ENCODE assay signal across 16 cellular contexts in genomic region chr14:69671365-69672050, GRCh38.
A peak's percentile ranks its signal among the peaks of the same experiment; 100 is the strongest.
DNase-seq lines count a peak whose midpoint lies in the region; ATAC-seq, FAIRE-seq and TF ChIP-seq lines count a peak whose summit lies in the region.
"Had no signal": no experiment of that assay in that cellular context is flagged by ENCODE, and none has a peak within 500 bp of the region (broad histone marks: within the 10 kb centered on the region; RNA-seq: fewer than 3 reads in every experiment).

No MANE protein-coding gene starts in this region.

- H3K4me1 Mint-ChIP-seq in activated T-cell treated with anti-CD3 and anti-CD28 coated beads, Interleukin-2, amount 50 U/mL, for 72 hours (ENCODE audit: low read depth) = peaks cover 99% of the 10 kb centered on the region
- peaks cover 95% of the 10 kb centered on the region for H3K4me1 Mint-ChIP-seq in activated T-cell treated with anti-CD3 and anti-CD28 coated beads, Interleukin-2, amount 50 U/mL, for 4 hours (ENCODE audit: low read depth)
- peaks cover 98% of the 10 kb centered on the region for H3K4me1 Mint-ChIP-seq in dendritic cell treated with granulocyte-macrophage colony-stimulating factor and Interleukin-4, amounts not matched to agents 40 ng/mL and 50 ng/mL, for 4 days (ENCODE audit: low read depth)

- H3K4me3 ChIP-seq in spleen (no peak overlapping the region), vagina (no peak overlapping the region)
- H3K4me3 ChIP-seq: gastrocnemius medialis, K562 had no signal

- peak overlapping the region; percentile 84 for H3K27ac Mint-ChIP-seq in activated T-cell treated with anti-CD3 and anti-CD28 coated beads, Interleukin-2, amount 50 U/mL, for 72 hours
- peak overlapping the region; percentile 56 for H3K27ac Mint-ChIP-seq in dendritic cell treated with granulocyte-macrophage colony-stimulating factor and Interleukin-4, amounts not matched to agents 40 ng/mL and 50 ng/mL, for 4 days

- H3K36me3 ChIP-seq in spleen (peaks cover 0 to 14% (median 0%) of the 10 kb centered on the region in 6 donors), vagina (no peaks in the 10 kb centered on the region)
- H3K36me3 ChIP-seq: gastrocnemius medialis had no signal

- no peak for TF ChIP-seq POLR2A in spleen (IDR thresholded peaks at IDR 0.05)
- no peak for TF ChIP-seq POLR2A in vagina (IDR thresholded peaks at IDR 0.05)

- intact Hi-C loops in dendritic cell treated with granulocyte-macrophage colony-stimulating factor and Interleukin-4, amounts not matched to agents 40 ng/mL and 50 ng/mL, for 4 days (cut with micrococcal nuclease) = no loop called here
- intact Hi-C loops in spleen (cut with DNase I; ENCODE audit: low total_unique reads) = no loop called here
- intact Hi-C loops in vagina (cut with DNase I) = no loop called here

- H3K27ac ChIP-seq in spleen (peak overlapping the region in 5 of 8 donors; percentile 23 to 85 (median 76)), vagina (no peak overlapping the region)
- H3K27ac ChIP-seq: parathyroid adenoma had no signal

- no peak for TF ChIP-seq CTCF in spleen (IDR thresholded peaks at IDR 0.05 in 8 of 11, conservative IDR thresholded peaks at IDR 0.05 in 3 of 11)
- no peak for TF ChIP-seq CTCF in vagina (IDR thresholded peaks at IDR 0.05)

- 82 to 93% (median 88%) methylated on average over 8 of the region's 8 CpGs for WGBS in spleen, 5 donors

- no peak for DNase-seq in activated T-cell treated with anti-CD3 and anti-CD28 coated beads, Interleukin-2, amount 50 U/mL, for 72 hours
- DNase-seq in activated T-cell treated with anti-CD3 and anti-CD28 coated beads, Interleukin-2, amount 50 U/mL, for 4 hours = no peak
- DNase-seq in NCI-H2171 (lab: John Stamatoyannopoulos, UW) (peak; percentile 75), spleen (no peak), EL (no peak), vagina (ENCODE audit: extremely low spot score in 2 of 2) (no peak), RCC 7860 (ENCODE audit: low spot score) (no peak)
- DNase-seq: activated CD8-positive, alpha-beta T cell treated with anti-CD3 and anti-CD28 coated beads for 36 hours; central memory CD4-positive, alpha-beta T cell; gastrocnemius medialis; HCEC 1CT; NCI-H1417 treated with DMSO at 0.1 percent for 48 hours had no signal

- ATAC-seq in activated T-cell treated with anti-CD3 and anti-CD28 coated beads, Interleukin-2, amount 50 U/mL, for 72 hours (replicated peaks in 1 of 2) = no peak
- no peak for ATAC-seq in activated T-cell treated with anti-CD3 and anti-CD28 coated beads, Interleukin-2, amount 50 U/mL, for 4 hours
- ATAC-seq: activated CD8-positive, alpha-beta T cell treated with anti-CD3 and anti-CD28 coated beads for 36 hours; gastrocnemius medialis; K562 had no signal

- H3K4me3 Mint-ChIP-seq in activated T-cell treated with anti-CD3 and anti-CD28 coated beads, Interleukin-2, amount 50 U/mL, for 72 hours = no peak overlapping the region
- no peak overlapping the region for H3K4me3 Mint-ChIP-seq in activated T-cell treated with anti-CD3 and anti-CD28 coated beads, Interleukin-2, amount 50 U/mL, for 4 hours
- H3K4me3 Mint-ChIP-seq in dendritic cell treated with granulocyte-macrophage colony-stimulating factor and Interleukin-4, amounts not matched to agents 40 ng/mL and 50 ng/mL, for 4 days = no peak overlapping the region
- H3K4me3 Mint-ChIP-seq: activated CD8-positive, alpha-beta T cell treated with anti-CD3 and anti-CD28 coated beads for 36 hours had no signal

- no peaks in the 10 kb centered on the region for H3K9me3 Mint-ChIP-seq in activated T-cell treated with anti-CD3 and anti-CD28 coated beads, Interleukin-2, amount 50 U/mL, for 72 hours
- no peaks in the 10 kb centered on the region for H3K9me3 Mint-ChIP-seq in activated T-cell treated with anti-CD3 and anti-CD28 coated beads, Interleukin-2, amount 50 U/mL, for 4 hours
- H3K9me3 Mint-ChIP-seq in dendritic cell treated with granulocyte-macrophage colony-stimulating factor and Interleukin-4, amounts not matched to agents 40 ng/mL and 50 ng/mL, for 4 days = no peaks in the 10 kb centered on the region
- H3K9me3 Mint-ChIP-seq: activated CD8-positive, alpha-beta T cell treated with anti-CD3 and anti-CD28 coated beads for 36 hours had no signal

- FAIRE-seq in RCC 7860 (lab: Jason Lieb, UNC) = no peak
- FAIRE-seq: endothelial cell of umbilical vein, K562 had no signal

- H3K27me3 Mint-ChIP-seq in activated T-cell treated with anti-CD3 and anti-CD28 coated beads, Interleukin-2, amount 50 U/mL, for 72 hours (ENCODE audit: low read depth) = no peaks in the 10 kb centered on the region
- H3K27me3 Mint-ChIP-seq in activated T-cell treated with anti-CD3 and anti-CD28 coated beads, Interleukin-2, amount 50 U/mL, for 4 hours (ENCODE audit: low read depth) = no peaks in the 10 kb centered on the region
- H3K27me3 Mint-ChIP-seq in dendritic cell treated with granulocyte-macrophage colony-stimulating factor and Interleukin-4, amounts not matched to agents 40 ng/mL and 50 ng/mL, for 4 days = no peaks in the 10 kb centered on the region
- H3K27me3 Mint-ChIP-seq: activated CD8-positive, alpha-beta T cell treated with anti-CD3 and anti-CD28 coated beads for 36 hours had no signal

- H3K27me3 ChIP-seq in spleen (replicated peaks in 1 of 7) (no peaks in the 10 kb centered on the region), vagina (peaks cover 3% of the 10 kb centered on the region)
- H3K27me3 ChIP-seq: gastrocnemius medialis had no signal

- H3K9me3 ChIP-seq in spleen (no peaks in the 10 kb centered on the region), vagina (no peaks in the 10 kb centered on the region)
- H3K9me3 ChIP-seq: gastrocnemius medialis had no signal

- peaks cover 6 to 17% of the 10 kb centered on the region in 2 donors for H3K36me3 Mint-ChIP-seq in activated T-cell treated with anti-CD3 and anti-CD28 coated beads, Interleukin-2, amount 50 U/mL, for 72 hours (ENCODE audit: insufficient read depth in 2 of 2)
- peaks cover 29% of the 10 kb centered on the region for H3K36me3 Mint-ChIP-seq in activated T-cell treated with anti-CD3 and anti-CD28 coated beads, Interleukin-2, amount 50 U/mL, for 4 hours (ENCODE audit: insufficient read depth)
- H3K36me3 Mint-ChIP-seq in dendritic cell treated with granulocyte-macrophage colony-stimulating factor and Interleukin-4, amounts not matched to agents 40 ng/mL and 50 ng/mL, for 4 days (ENCODE audit: low read depth) = peaks cover 62% of the 10 kb centered on the region

- peaks cover 64 to 100% (median 98%) of the 10 kb centered on the region in 6 donors for H3K4me1 ChIP-seq in spleen
- peaks cover 60% of the 10 kb centered on the region for H3K4me1 ChIP-seq in vagina
